Comparison of ENCODE assay signal across 13 cellular contexts in genomic region chr2:229768235-229768634, GRCh38. TPM values are rescaled to one million over a fixed set of nuclear protein-coding genes. Genes with fewer than 3 reads are reported as not detected.
DNase-seq lines count a peak whose midpoint lies in the region; TF ChIP-seq lines count a peak whose summit lies in the region.
"Had no signal": no experiment of that assay in that cellular context is flagged by ENCODE, and none has a peak within 500 bp of the region (broad histone marks: within the 10 kb centered on the region; RNA-seq: fewer than 3 reads in every experiment).

No MANE protein-coding gene starts in this region.

- DNase-seq in cardiac muscle cell (ENCODE audit: low read depth in 1 of 2, low spot score in 1 of 2) (peak in 1 of 2 donors; percentile 42), left ventricle myocardium inferior (no peak), cardiac fibroblast (ENCODE audit: low read depth in 2 of 2) (peak; percentile 15 to 26), nephron progenitor cell (no peak), NCI-H2171 (lab: John Stamatoyannopoulos, UW) (no peak), NCI-H1092 (lab: John Stamatoyannopoulos, UW) (no peak), AG08396 (ENCODE audit: low spot score) (no peak)
- DNase-seq: 8988T; Calu3; CD4-positive, CD25-positive, alpha-beta regulatory T cell; DMS 273 treated with DMSO at 0.1 percent for 48 hours; H7 had no signal

- H3K4me1 Mint-ChIP-seq in nephron progenitor cell, result peaks cover 36% of the 10 kb centered on the region

- H3K4me1 ChIP-seq in cardiac muscle cell (ENCODE audit: low read depth) (peaks cover 25% of the 10 kb centered on the region), left ventricle myocardium inferior (no peaks in the 10 kb centered on the region)
- H3K4me1 ChIP-seq: BLaER1 treated with 17β-estradiol and CSF1 and Interleukin-3, amounts not matched to agents 10 nM and 100 nM had no signal

- H3K4me3 ChIP-seq in cardiac muscle cell, result no peak overlapping the region
- H3K4me3 ChIP-seq in left ventricle myocardium inferior, result no peak overlapping the region
- H3K4me3 ChIP-seq in cardiac fibroblast (replicated peaks in 1 of 2; ENCODE audit: low read depth in 2 of 2, low read length in 2 of 2), result no peak overlapping the region
- H3K4me3 ChIP-seq: BLaER1 treated with 17β-estradiol and CSF1 and Interleukin-3, amounts not matched to agents 10 nM and 100 nM had no signal

- H3K27me3 Mint-ChIP-seq in nephron progenitor cell (ENCODE audit: low read depth, poor library complexity), result no peaks in the 10 kb centered on the region
- H3K27me3 Mint-ChIP-seq: CD4-positive, CD25-positive, alpha-beta regulatory T cell had no signal

- H3K27me3 ChIP-seq in cardiac muscle cell, result no peaks in the 10 kb centered on the region
- H3K27me3 ChIP-seq in left ventricle myocardium inferior (ENCODE audit: low read depth), result no peaks in the 10 kb centered on the region
- H3K27me3 ChIP-seq: BLaER1 treated with 17β-estradiol and CSF1 and Interleukin-3, amounts not matched to agents 10 nM and 100 nM had no signal

- no peaks in the 10 kb centered on the region for H3K9me3 Mint-ChIP-seq in nephron progenitor cell
- H3K9me3 Mint-ChIP-seq: CD4-positive, CD25-positive, alpha-beta regulatory T cell had no signal

- H3K36me3 Mint-ChIP-seq in nephron progenitor cell (ENCODE audit: low read depth), result peaks cover 83% of the 10 kb centered on the region

- H3K36me3 ChIP-seq in cardiac muscle cell, result peaks cover 66% of the 10 kb centered on the region
- H3K36me3 ChIP-seq in left ventricle myocardium inferior, result peaks cover 98% of the 10 kb centered on the region

- intact Hi-C loops in left ventricle myocardium inferior (cut with micrococcal nuclease), result no loop called here

- peak overlapping the region; percentile 67 for H3K27ac ChIP-seq in cardiac muscle cell
- H3K27ac ChIP-seq in left ventricle myocardium inferior (replicated peaks), result no peak overlapping the region
- H3K27ac ChIP-seq: BLaER1 treated with 17β-estradiol and CSF1 and Interleukin-3, amounts not matched to agents 10 nM and 100 nM had no signal

- H3K9me3 ChIP-seq in cardiac muscle cell (ENCODE audit: low read depth) (no peaks in the 10 kb centered on the region), left ventricle myocardium inferior (replicated peaks) (no peaks in the 10 kb centered on the region)
- H3K9me3 ChIP-seq: BLaER1 treated with 17β-estradiol and CSF1 and Interleukin-3, amounts not matched to agents 10 nM and 100 nM had no signal

- peak overlapping the region; percentile 68 for H3K27ac Mint-ChIP-seq in nephron progenitor cell

- TF ChIP-seq CTCF in cardiac muscle cell (IDR thresholded peaks at IDR 0.05; ENCODE audit: low read depth, low read length) (no peak), left ventricle myocardium inferior (IDR thresholded peaks at IDR 0.05; ENCODE audit: borderline replicate concordance) (no peak), cardiac fibroblast (IDR thresholded peaks at IDR 0.05; ENCODE audit: low read depth, low read length) (no peak), nephron progenitor cell (IDR thresholded peaks at IDR 0.05) (no peak)

- H3K4me3 Mint-ChIP-seq in nephron progenitor cell, result no peak overlapping the region
- H3K4me3 Mint-ChIP-seq: CD4-positive, CD25-positive, alpha-beta regulatory T cell had no signal

RNA-seq across cellular contexts. Expression of gene DNER, which starts 53.9 kb away (rescaled TPM):
- 0.04 TPM in 1 of 2 replicates, not detected in the other for total RNA-seq in cardiac muscle cell
- not detected in 2 replicates for polyA plus RNA-seq in cardiac muscle cell
- total RNA-seq in left ventricle myocardium inferior, result 2.3 TPM
- total RNA-seq: CD4-positive, CD25-positive, alpha-beta regulatory T cell had no signal

Comparison
In these comparisons a context has a peak if more than half of its experiments do, and no peak if none do; other contexts are left out.
1. DNase-seq: peak in cardiac fibroblast (2 of 2); none in left ventricle myocardium inferior (single experiment), nephron progenitor cell (single experiment), NCI-H2171 (single experiment), NCI-H1092 (single experiment) and AG08396 (single experiment).